In the genomic region with DNA sequence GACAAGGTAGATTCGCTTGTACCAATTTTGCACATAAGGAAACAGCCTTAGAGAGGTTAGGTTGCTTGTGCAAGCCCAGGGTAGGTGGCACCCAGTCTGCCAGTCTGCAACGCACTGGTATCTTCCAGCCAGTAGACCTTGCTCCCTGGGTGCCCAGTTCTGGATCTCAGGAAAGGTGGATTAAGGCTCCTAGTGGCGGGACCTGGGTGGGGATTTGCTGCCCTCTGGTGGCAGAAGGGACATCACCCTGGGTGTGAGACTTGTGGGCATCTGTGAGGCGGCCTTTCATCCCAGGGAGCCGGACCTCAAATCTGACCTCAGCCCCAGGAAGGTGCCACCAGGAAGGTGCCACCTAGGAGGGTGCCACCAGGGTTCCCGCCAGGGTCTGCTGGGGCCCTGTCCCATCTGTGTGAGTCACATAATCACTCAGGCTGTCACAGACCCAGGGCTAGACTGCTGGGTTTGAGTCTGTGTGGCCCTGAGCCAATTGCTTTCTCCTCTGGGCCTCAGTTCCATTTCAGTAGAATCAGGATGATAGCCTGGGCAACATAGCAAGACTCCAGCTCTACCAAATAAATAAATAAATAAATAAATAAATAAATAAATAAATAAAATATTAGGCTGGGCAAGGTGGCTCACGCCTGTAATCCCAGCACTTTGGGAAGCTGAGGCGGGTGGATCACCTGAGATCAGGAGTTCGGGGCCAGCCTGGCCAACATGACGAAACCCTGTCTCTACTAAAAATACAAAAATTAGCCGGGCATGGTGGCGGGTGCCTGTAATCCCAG, we compare ENCODE assay signal across 9 cellular contexts. TPM values are rescaled to one million over a fixed set of nuclear protein-coding genes. Genes with fewer than 3 reads are reported as not detected.
DNase-seq lines count a peak whose midpoint lies in the region; ATAC-seq and TF ChIP-seq lines count a peak whose summit lies in the region.
"Had no signal": no experiment of that assay in that cellular context is flagged by ENCODE, and none has a peak within 500 bp of the region (broad histone marks: within the 10 kb centered on the region; RNA-seq: fewer than 3 reads in every experiment).

No MANE protein-coding gene starts in this region.

- in situ Hi-C loops in ACHN (cut with HindIII; ENCODE audit: low pct_ligation_motif_present, low pct_unique_long_range_greater_than_20kb, low sequenced_read_pairs), result no loop called here

- no peaks in the 10 kb centered on the region for H3K4me1 ChIP-seq in breast epithelium

- peaks cover 27% of the 10 kb centered on the region for H3K36me3 ChIP-seq in WERI-Rb-1
- no peaks in the 10 kb centered on the region for H3K36me3 ChIP-seq in breast epithelium

- TF ChIP-seq CTCF in WERI-Rb-1 (IDR thresholded peaks at IDR 0.05; ENCODE audit: low read depth, low read length), result peak; percentile 92
- peak; percentile 78 to 93 (median 88) for TF ChIP-seq CTCF in breast epithelium (IDR thresholded peaks at IDR 0.05)

- no peak overlapping the region for H3K27ac ChIP-seq in WERI-Rb-1
- no peak overlapping the region for H3K27ac ChIP-seq in breast epithelium

- H3K4me3 ChIP-seq in WERI-Rb-1 (ENCODE audit: low read depth, low read length), result no peak overlapping the region
- no peak overlapping the region for H3K4me3 ChIP-seq in breast epithelium

- H3K9me3 ChIP-seq in WERI-Rb-1 (ENCODE audit: severe bottlenecking) (no peaks in the 10 kb centered on the region), breast epithelium (no peaks in the 10 kb centered on the region)

- no peak for TF ChIP-seq POLR2A in breast epithelium (IDR thresholded peaks at IDR 0.05)

- intact Hi-C loops in breast epithelium (cut with DNase I; ENCODE audit: low total_unique reads), result no loop called here

- peak; percentile 90 for DNase-seq in ACHN
- peak; percentile 87 for DNase-seq in NCI-H2107 (lab: John Stamatoyannopoulos, UW)
- peak; percentile 86 for DNase-seq in WERI-Rb-1
- DNase-seq in breast epithelium (ENCODE audit: low spot score in 2 of 2), result peak; percentile 61 to 84
- DNase-seq in islet precursor cell, result peak; percentile 91
- DNase-seq in stimulated activated CD4-positive, alpha-beta T cell treated with anti-CD3 and anti-CD28 coated beads, Interleukin-15, amount 100 ng/mL, for 48 hours (ENCODE audit: low read depth in 2 of 2), result peak; percentile 38 to 51

- H3K27me3 ChIP-seq in WERI-Rb-1 (ENCODE audit: insufficient read depth, low read depth, severe bottlenecking) (no peaks in the 10 kb centered on the region), breast epithelium (no peaks in the 10 kb centered on the region)

- ATAC-seq in GM18517 (IDR thresholded peaks at IDR 0.05; ENCODE audit: unreplicated experiment) (peak; percentile 43), HG02610 (IDR thresholded peaks at IDR 0.05; ENCODE audit: unreplicated experiment) (no peak)

RNA-seq across cellular contexts. Expression of a gene that starts 5.3 kb away (rescaled TPM):
- 10 to 100 TPM; 17.3 to 30.5 (median 29.7) TPM for total RNA-seq in breast epithelium

RNA-seq across cellular contexts. Expression of a gene that starts 34.6 kb away (rescaled TPM):
- under 1 TPM in 1 of 3 donors, not detected in 2; 0.33 TPM for total RNA-seq in breast epithelium
- total RNA-seq: skeletal muscle tissue had no signal

RNA-seq across cellular contexts. Expression of a gene that starts 42.5 kb away (rescaled TPM):
- 10 to 100 TPM in 2 of 3 donors, 1 to 10 TPM in 1; 8.3 to 24.9 (median 18.1) TPM for total RNA-seq in breast epithelium
